18 cellular contexts compared by ENCODE assay signal in genomic region chr7:40372031-40372430, GRCh38.
"Had no signal": no experiment of that assay in that cellular context is flagged by ENCODE, and none has a peak within 500 bp of the region (broad histone marks: within the 10 kb centered on the region; RNA-seq: fewer than 3 reads in every experiment).

No MANE protein-coding gene starts in this region.

- H3K36me3 ChIP-seq: esophagus squamous epithelium, left lung, tibial artery had no signal

- DNase-seq: activated CD4-positive, alpha-beta T cell treated with anti-CD3 and anti-CD28 coated beads, Interleukin-2, amount 50 U/mL, for 4 hours; activated effector memory CD4-positive, alpha-beta T cell treated with anti-CD3 and anti-CD28 coated beads, Interleukin-2, amount 50 U/mL, for 16 hours; activated naive CD4-positive, alpha-beta T cell treated with anti-CD3 and anti-CD28 coated beads, Interleukin-2, amount 50 U/mL, for 16 hours; activated T-cell treated with anti-CD3 and anti-CD28 coated beads, Interleukin-2, amount 50 U/mL, for 72 hours; effector CD8-positive, alpha-beta T cell; esophagus squamous epithelium; head of caudate nucleus; kidney; left lung; nephron progenitor cell; nucleus accumbens; posterior cingulate gyrus; retina; stimulated activated CD4-positive, alpha-beta T cell treated with anti-CD3 and anti-CD28 coated beads, Interleukin-2, amount 100 ng/mL, for 24 hours; stimulated activated naive CD8-positive, alpha-beta T cell treated with anti-CD3 and anti-CD28 coated beads, Interleukin-15, Interleukin-2, amounts not matched to agents 100 U/mL and 50 U/mL, for 24 hours; substantia nigra; T-helper 2 cell; tibial artery had no signal

- H3K9me3 ChIP-seq: esophagus squamous epithelium, left lung, tibial artery had no signal

- H3K4me3 ChIP-seq: esophagus squamous epithelium, left lung, tibial artery had no signal

- H3K4me1 ChIP-seq: esophagus squamous epithelium, left lung had no signal

- H3K27me3 ChIP-seq: esophagus squamous epithelium, left lung, tibial artery had no signal

- H3K27ac ChIP-seq: esophagus squamous epithelium, left lung, tibial artery had no signal
